ENCODE assay signal across 8 cellular contexts in genomic region chr1:45550401-45551305, GRCh38. TPM values are rescaled to one million over a fixed set of nuclear protein-coding genes. Genes with fewer than 3 reads are reported as not detected.
DNase-seq lines count a peak whose midpoint lies in the region; ATAC-seq and TF ChIP-seq lines count a peak whose summit lies in the region.

AKR1A1 (plus strand) TSS chr1:45550826; CDS start chr1:45561795, 10,969 bp downstream.

- DNase-seq in CD4-positive, alpha-beta T cell: peak; percentile 70 to 86 (median 82)
- peak; percentile 92 for DNase-seq in HK-2 (ENCODE audit: unreplicated experiment)
- DNase-seq in NCI-H82 treated with DMSO at 0.1 percent for 48 hours (lab: John Stamatoyannopoulos, UW; ENCODE audit: unreplicated experiment): peak; percentile 84
- peak; percentile 92 for DNase-seq in activated CD4-positive, alpha-beta memory T cell treated with anti-CD3 and anti-CD28 coated beads for 36 hours
- DNase-seq in lower leg skin (ENCODE audit: low spot score in 2 of 2): peak; percentile 85 to 97
- DNase-seq in stimulated activated CD4-positive, alpha-beta T cell treated with anti-CD3 and anti-CD28 coated beads, Interleukin-4, amount 100 ng/mL, for 48 hours (ENCODE audit: low read depth in 2 of 2): peak; percentile 86 to 88

- no peaks in the 10 kb centered on the region for H3K27me3 ChIP-seq in CD4-positive, alpha-beta T cell (ENCODE audit: control insufficient read depth, insufficient read depth, low read length)
- no peaks in the 10 kb centered on the region for H3K27me3 ChIP-seq in duodenal mucosa (ENCODE audit: control insufficient read depth in 1 of 2, insufficient read depth in 2 of 2, low read length in 2 of 2)

- peaks cover 13 to 25% of the 10 kb centered on the region in 2 donors for H3K4me1 ChIP-seq in duodenal mucosa (ENCODE audit: control insufficient read depth in 1 of 2, insufficient read depth in 2 of 2, low read length in 2 of 2)

- H3K27ac Mint-ChIP-seq in CD4-positive, alpha-beta T cell: peak within 1 kb of the TSS; percentile 89
- H3K27ac Mint-ChIP-seq in activated CD4-positive, alpha-beta memory T cell treated with anti-CD3 and anti-CD28 coated beads for 36 hours: peak within 1 kb of the TSS; percentile 91

- POLR2A ChIA-PET in CD4-positive, alpha-beta T cell (lab: Charles Lee): interaction anchor here (0.5 to 2.3 kb wide), 21 partner anchors 15 to 829 kb away, joined by 3 to 46 read pairs (median 5); partner anchors contain the start of genes CCDC163, EIF2B3, GPBP1L1 and MMACHC
- POLR2A ChIA-PET in activated CD4-positive, alpha-beta memory T cell treated with anti-CD3 and anti-CD28 coated beads for 36 hours (lab: Charles Lee): interaction anchor here (0.6 to 2.1 kb wide), 10 partner anchors 17 to 211 kb away, joined by 3 to 42 read pairs (median 6); partner anchors contain the start of genes CCDC163, MMACHC, NASP and PRDX1

- H3K4me1 Mint-ChIP-seq in CD4-positive, alpha-beta T cell (ENCODE audit: low read depth): peaks cover 26% of the 10 kb centered on the region
- H3K4me1 Mint-ChIP-seq in activated CD4-positive, alpha-beta memory T cell treated with anti-CD3 and anti-CD28 coated beads for 36 hours (ENCODE audit: low read depth): peaks cover 19% of the 10 kb centered on the region

- peak within 1 kb of the TSS; percentile 88 to 90 for H3K4me3 ChIP-seq in duodenal mucosa (ENCODE audit: low read depth in 1 of 2, low read length in 2 of 2)
- H3K4me3 ChIP-seq in lower leg skin (ENCODE audit: low read depth, poor library complexity, severe bottlenecking): peak within 1 kb of the TSS; percentile 44

- H3K27me3 Mint-ChIP-seq in CD4-positive, alpha-beta T cell: no peaks in the 10 kb centered on the region
- H3K27me3 Mint-ChIP-seq in activated CD4-positive, alpha-beta memory T cell treated with anti-CD3 and anti-CD28 coated beads for 36 hours: no peaks in the 10 kb centered on the region

- H3K36me3 ChIP-seq in duodenal mucosa (ENCODE audit: control insufficient read depth in 1 of 2, insufficient read depth in 2 of 2, low read length in 2 of 2): peaks cover 0 to 3% of the 10 kb centered on the region in 2 donors

- CTCF ChIA-PET in CD4-positive, alpha-beta T cell (lab: Charles Lee): interaction anchor here (1.0 to 2.4 kb wide), 5 partner anchors 19 to 60 kb away, joined by 4 to 20 read pairs (median 9); partner anchors contain the start of genes CCDC163, MMACHC, PRDX1 and TESK2
- CTCF ChIA-PET in activated CD4-positive, alpha-beta memory T cell treated with anti-CD3 and anti-CD28 coated beads for 36 hours (lab: Charles Lee): interaction anchor here (0.8 to 2.2 kb wide), 11 partner anchors 10 to 247 kb away, joined by 3 to 22 read pairs (median 3); partner anchors contain the start of genes NASP and PRDX1

- H3K9me3 ChIP-seq in CD4-positive, alpha-beta T cell (ENCODE audit: control insufficient read depth, low read length): no peaks in the 10 kb centered on the region
- no peaks in the 10 kb centered on the region for H3K9me3 ChIP-seq in duodenal mucosa (ENCODE audit: control insufficient read depth in 1 of 2, low read length in 2 of 2)

- peaks cover 16% of the 10 kb centered on the region for H3K36me3 Mint-ChIP-seq in CD4-positive, alpha-beta T cell (ENCODE audit: low read depth)
- peaks cover 9% of the 10 kb centered on the region for H3K36me3 Mint-ChIP-seq in activated CD4-positive, alpha-beta memory T cell treated with anti-CD3 and anti-CD28 coated beads for 36 hours

- TF ChIP-seq POLR2A in lower leg skin (IDR thresholded peaks at IDR 0.05): no peak

- no peaks in the 10 kb centered on the region for H3K9me3 Mint-ChIP-seq in CD4-positive, alpha-beta T cell
- no peaks in the 10 kb centered on the region for H3K9me3 Mint-ChIP-seq in activated CD4-positive, alpha-beta memory T cell treated with anti-CD3 and anti-CD28 coated beads for 36 hours

- H3K9ac ChIP-seq in duodenal mucosa (ENCODE audit: low read depth in 1 of 2, low read length in 2 of 2): peak within 1 kb of the TSS; percentile 76 to 86

- ATAC-seq in CD4-positive, alpha-beta T cell (ENCODE audit: poor library complexity): peak; percentile 95
- ATAC-seq in GM19452 (IDR thresholded peaks at IDR 0.05; ENCODE audit: unreplicated experiment): peak; percentile 80

- intact Hi-C loops in CD4-positive, alpha-beta T cell (cut with DNase I, micrococcal nuclease): loop anchor here (1.0 to 5.0 kb wide), 6 partner anchors 20 to 248 kb away; partner anchors contain the start of genes PRDX1 (in 1 of the 2) and TESK2 (in 1 of the 2)
- intact Hi-C loops in activated CD4-positive, alpha-beta memory T cell treated with anti-CD3 and anti-CD28 coated beads for 36 hours (cut with micrococcal nuclease): loop anchor here (1.0 to 2.0 kb wide), 4 partner anchors 20 to 50 kb away; partner anchors contain the start of genes CCDC163 and MMACHC
- intact Hi-C loops in lower leg skin (cut with DNase I; ENCODE audit: low total_unique reads): no loop called here

- no peak for TF ChIP-seq CTCF in CD4-positive, alpha-beta T cell (IDR thresholded peaks at IDR 0.05)
- TF ChIP-seq CTCF in lower leg skin (IDR thresholded peaks at IDR 0.05): no peak

- peak within 1 kb of the TSS; percentile 85 for H3K27ac ChIP-seq in CD4-positive, alpha-beta T cell (ENCODE audit: low read depth, low read length)
- H3K27ac ChIP-seq in duodenal mucosa (ENCODE audit: low read depth, low read length): peak within 1 kb of the TSS; percentile 86

- H3K4me3 Mint-ChIP-seq in CD4-positive, alpha-beta T cell: peak within 1 kb of the TSS; percentile 98
- peak within 1 kb of the TSS; percentile 94 for H3K4me3 Mint-ChIP-seq in activated CD4-positive, alpha-beta memory T cell treated with anti-CD3 and anti-CD28 coated beads for 36 hours

- 0 to 1% methylated on average over 29 to 46 of the region's 47 CpGs for WGBS in lower leg skin, 2 donors

RNA-seq across cellular contexts. Expression of gene AKR1A1, which starts in this region (rescaled TPM):
- total RNA-seq in CD4-positive, alpha-beta T cell: 10 to 100 TPM; 25.3 to 31.0 TPM
- 100 to 1,000 TPM; 184 TPM for total RNA-seq in activated CD4-positive, alpha-beta memory T cell treated with anti-CD3 and anti-CD28 coated beads for 36 hours
- 10 to 100 TPM; 42.1 to 79.2 (median 57.8) TPM for total RNA-seq in lower leg skin

Comparison
In these comparisons a context has a peak if more than half of its experiments do, and no peak if none do; other contexts are left out.
1. Peak in every context shown above with its lines: DNase-seq, ATAC-seq, H3K4me3 ChIP-seq and H3K27ac ChIP-seq.